In genomic region chr9:124855944-124856773, GRCh38 we compare ENCODE assay signal across 8 cellular contexts. TPM values are rescaled to one million over a fixed set of nuclear protein-coding genes. Genes with fewer than 3 reads are reported as not detected.
DNase-seq lines count a peak whose midpoint lies in the region; TF ChIP-seq lines count a peak whose summit lies in the region.

No MANE protein-coding gene starts in this region.

- H2BK12ac ChIP-seq in neuronal stem cell (ENCODE audit: low read length), result no peak overlapping the region

- H3K27ac ChIP-seq in neuronal stem cell (replicated peaks; ENCODE audit: low read length) (no peak overlapping the region), colonic mucosa (no peak overlapping the region)

- peak; percentile 38 for DNase-seq in SIG-M5 treated with dmso at 0.1 percent for 504 hours (lab: John Stamatoyannopoulos, UW; ENCODE audit: unreplicated experiment)
- no peak for DNase-seq in SIG-M5 (lab: John Stamatoyannopoulos, UW)
- DNase-seq in KBM-7, result peak; percentile 67
- no peak for DNase-seq in neuronal stem cell (ENCODE audit: low spot score)
- DNase-seq in DMS153 treated with DMSO at 0.1 percent for 48 hours (lab: John Stamatoyannopoulos, UW; ENCODE audit: unreplicated experiment), result no peak
- DNase-seq in colonic mucosa, result no peak
- no peak for DNase-seq in cerebellar nuclear complex (lab: John Stamatoyannopoulos, UW)

- TF ChIP-seq CTCF in colonic mucosa (IDR thresholded peaks at IDR 0.05), result no peak

- H2AK5ac ChIP-seq in neuronal stem cell (ENCODE audit: low read depth, low read length), result no peak overlapping the region

- peaks cover 44% of the 10 kb centered on the region for H3K4me1 Mint-ChIP-seq in activated naive CD4-positive, alpha-beta T cell treated with anti-CD3 and anti-CD28 coated beads, Interleukin-2, amount 50 U/mL, for 24 hours

- no peak overlapping the region for H2BK15ac ChIP-seq in neuronal stem cell (ENCODE audit: low read length)

- H4K8ac ChIP-seq in neuronal stem cell (ENCODE audit: low read depth, low read length), result peak overlapping the region; percentile 90

- H2BK5ac ChIP-seq in neuronal stem cell (ENCODE audit: low read length), result peak overlapping the region; percentile 45

- H3K18ac ChIP-seq in neuronal stem cell (ENCODE audit: low read length), result no peak overlapping the region

- no peak overlapping the region for H3K14ac ChIP-seq in neuronal stem cell (ENCODE audit: low read length)

- H3K9me3 Mint-ChIP-seq in activated naive CD4-positive, alpha-beta T cell treated with anti-CD3 and anti-CD28 coated beads, Interleukin-2, amount 50 U/mL, for 24 hours, result no peaks in the 10 kb centered on the region

- H3K36me3 ChIP-seq in neuronal stem cell (replicated peaks in 1 of 2; ENCODE audit: control insufficient read depth in 2 of 2, insufficient read depth in 2 of 2, low read length in 2 of 2) (peaks cover 43 to 50% of the 10 kb centered on the region in 2 donors), colonic mucosa (peaks cover 20% of the 10 kb centered on the region)

- H3K4me3 ChIP-seq in neuronal stem cell (ENCODE audit: low read length in 2 of 2) (no peak overlapping the region), colonic mucosa (no peak overlapping the region)

- H2AFZ ChIP-seq in neuronal stem cell (ENCODE audit: low read length), result no peak overlapping the region

- H3K4me1 ChIP-seq in neuronal stem cell (ENCODE audit: control insufficient read depth in 2 of 2, insufficient read depth in 1 of 2, low read depth in 1 of 2, low read length in 2 of 2), result peaks cover 10 to 19% of the 10 kb centered on the region in 2 donors
- peaks cover 14% of the 10 kb centered on the region for H3K4me1 ChIP-seq in colonic mucosa

- peak overlapping the region; percentile 47 for H3K23ac ChIP-seq in neuronal stem cell (ENCODE audit: low read depth, low read length, poor library complexity)

- in situ Hi-C loops in KBM-7 (cut with MboI; ENCODE audit: low pct_unique_long_range_greater_than_20kb, low sequenced_read_pairs), result loop anchor here (5.0 to 25.0 kb wide), 2 partner anchors 84 to 531 kb away; partner anchors contain the start of gene NR6A1

- no peak overlapping the region for H3K4me2 ChIP-seq in neuronal stem cell (ENCODE audit: insufficient read depth, low read length, poor library complexity, severe bottlenecking)

- no peak overlapping the region for H3K4ac ChIP-seq in neuronal stem cell (ENCODE audit: low read length)

- peak overlapping the region; percentile 72 for H3K9ac ChIP-seq in neuronal stem cell (ENCODE audit: low read depth, low read length, poor library complexity)
- no peak overlapping the region for H3K9ac ChIP-seq in colonic mucosa (ENCODE audit: low read depth in 2 of 2, low read length in 2 of 2)

- no CpG with 5 or more reads among the region's 16 CpGs for WGBS in neuronal stem cell (ENCODE audit: extremely low coverage in 2 of 2, insufficient read length in 2 of 2, insufficient replicate concordance in 1 of 2), 2 donors

- H3K27me3 Mint-ChIP-seq in activated naive CD4-positive, alpha-beta T cell treated with anti-CD3 and anti-CD28 coated beads, Interleukin-2, amount 50 U/mL, for 24 hours, result peaks cover 2% of the 10 kb centered on the region

- no peaks in the 10 kb centered on the region for H3K9me3 ChIP-seq in neuronal stem cell (replicated peaks in 1 of 2; ENCODE audit: control insufficient read depth in 2 of 2, insufficient read depth in 1 of 2, low read depth in 1 of 2, low read length in 2 of 2)
- H3K9me3 ChIP-seq in colonic mucosa, result no peaks in the 10 kb centered on the region

- peaks cover 17% of the 10 kb centered on the region for H3K36me3 Mint-ChIP-seq in activated naive CD4-positive, alpha-beta T cell treated with anti-CD3 and anti-CD28 coated beads, Interleukin-2, amount 50 U/mL, for 24 hours

- peaks cover 7% of the 10 kb centered on the region for H3K79me1 ChIP-seq in neuronal stem cell (ENCODE audit: low read depth, low read length)

- no peak overlapping the region for H2BK120ac ChIP-seq in neuronal stem cell (ENCODE audit: low read depth, low read length)

- peak overlapping the region; percentile 46 for H3K27ac Mint-ChIP-seq in activated naive CD4-positive, alpha-beta T cell treated with anti-CD3 and anti-CD28 coated beads, Interleukin-2, amount 50 U/mL, for 24 hours

- peaks cover 0 to 3% (median 0%) of the 10 kb centered on the region in 3 experiments for H3K27me3 ChIP-seq in neuronal stem cell (ENCODE audit: control insufficient read depth in 3 of 3, insufficient read depth in 3 of 3, low read depth in 1 of 3, low read length in 3 of 3)
- no peaks in the 10 kb centered on the region for H3K27me3 ChIP-seq in colonic mucosa

- H3K4me3 Mint-ChIP-seq in activated naive CD4-positive, alpha-beta T cell treated with anti-CD3 and anti-CD28 coated beads, Interleukin-2, amount 50 U/mL, for 24 hours, result no peak overlapping the region

- no peak overlapping the region for H4K91ac ChIP-seq in neuronal stem cell (ENCODE audit: low read depth, low read length, poor library complexity)

- intact Hi-C loops in colonic mucosa (cut with DNase I), result no loop called here

RNA-seq across cellular contexts. Expression of gene WDR38, which starts 2.9 kb away (rescaled TPM):
- not detected for polyA plus RNA-seq in neuronal stem cell (2013, experiment 1 of 2)
- polyA plus RNA-seq in neuronal stem cell (2013, experiment 2 of 2), result not detected
- total RNA-seq in colonic mucosa, result not detected

RNA-seq across cellular contexts. Expression of gene RPL35, which starts 5.6 kb away (rescaled TPM):
- 6,578 TPM for polyA plus RNA-seq in neuronal stem cell (2013, experiment 1 of 2)
- 6,505 TPM for polyA plus RNA-seq in neuronal stem cell (2013, experiment 2 of 2)
- total RNA-seq in colonic mucosa, result 1,000 to 10,000 TPM in 1 of 2 donors, 100 to 1,000 TPM in 1; 890 to 1,374 TPM

RNA-seq across cellular contexts. Expression of gene ARPC5L, which starts 5.8 kb away (rescaled TPM):
- polyA plus RNA-seq in neuronal stem cell (2013, experiment 1 of 2), result 31.9 TPM
- polyA plus RNA-seq in neuronal stem cell (2013, experiment 2 of 2), result 31.7 TPM
- total RNA-seq in colonic mucosa, result 10 to 100 TPM; 50.0 to 61.5 TPM

Comparison
In these comparisons a context has a peak if more than half of its experiments do, and no peak if none do; other contexts are left out.
1. DNase-seq: peak in SIG-M5 treated with dmso at 0.1 percent for 504 hours (single experiment) and KBM-7 (single experiment); none in SIG-M5 (single experiment), neuronal stem cell (single experiment), DMS153 treated with DMSO at 0.1 percent for 48 hours (single experiment), colonic mucosa (single experiment) and cerebellar nuclear complex (0 of 2).